ENCODE assay signal across 18 cellular contexts in genomic region chr6:108194503-108194902, GRCh38. TPM values are rescaled to one million over a fixed set of nuclear protein-coding genes. Genes with fewer than 3 reads are reported as not detected.
A peak's percentile ranks its signal among the peaks of the same experiment; 100 is the strongest.
DNase-seq lines count a peak whose midpoint lies in the region; TF ChIP-seq lines count a peak whose summit lies in the region.
"Had no signal": no experiment of that assay in that cellular context is flagged by ENCODE, and none has a peak within 500 bp of the region (broad histone marks: within the 10 kb centered on the region; RNA-seq: fewer than 3 reads in every experiment).

No MANE protein-coding gene starts in this region.

- H2AFZ ChIP-seq in neural progenitor cell (replicated peaks): peak overlapping the region; percentile 42

- H3F3A ChIP-seq in neural progenitor cell (ENCODE audit: low read depth): no peaks in the 10 kb centered on the region

- no peaks in the 10 kb centered on the region for H3K79me2 ChIP-seq in neural progenitor cell (ENCODE audit: low read depth)

- H3K36me3 Mint-ChIP-seq in neural progenitor cell: no peaks in the 10 kb centered on the region
- H3K36me3 Mint-ChIP-seq in activated naive CD8-positive, alpha-beta T cell treated with anti-CD3 and anti-CD28 coated beads for 36 hours: no peaks in the 10 kb centered on the region
- H3K36me3 Mint-ChIP-seq: CD4-positive, CD25-positive, alpha-beta regulatory T cell; CD8-positive, alpha-beta T cell had no signal

- H3K4me3 ChIP-seq in WERI-Rb-1 (ENCODE audit: low read depth, low read length): no peak overlapping the region
- H3K4me3 ChIP-seq in neural progenitor cell: no peak overlapping the region
- H3K4me3 ChIP-seq: HAP-1 had no signal

- DNase-seq in NCI-H82 (lab: John Stamatoyannopoulos, UW) (peak; percentile 29), NCI-H82 treated with DMSO at 0.1 percent for 48 hours (lab: John Stamatoyannopoulos, UW; ENCODE audit: unreplicated experiment) (no peak), WERI-Rb-1 (peak; percentile 55), neural progenitor cell (ENCODE audit: low spot score) (no peak), superior temporal gyrus (ENCODE audit: extremely low spot score) (no peak), mesenteric fat pad (ENCODE audit: low spot score) (no peak)
- no peak for DNase-seq in activated naive CD8-positive, alpha-beta T cell treated with anti-CD3 and anti-CD28 coated beads for 36 hours
- DNase-seq: Caco-2; CD4-positive, CD25-positive, alpha-beta regulatory T cell; CD8-positive, alpha-beta T cell; DMS153; DND-41; GOT3; HFFc6 had no signal

- peaks cover 3% of the 10 kb centered on the region for H3K4me1 Mint-ChIP-seq in neural progenitor cell
- no peaks in the 10 kb centered on the region for H3K4me1 Mint-ChIP-seq in activated naive CD8-positive, alpha-beta T cell treated with anti-CD3 and anti-CD28 coated beads for 36 hours
- H3K4me1 Mint-ChIP-seq: B cell; CD4-positive, CD25-positive, alpha-beta regulatory T cell had no signal

- H3K27ac Mint-ChIP-seq in neural progenitor cell: no peak overlapping the region
- no peak overlapping the region for H3K27ac Mint-ChIP-seq in activated naive CD8-positive, alpha-beta T cell treated with anti-CD3 and anti-CD28 coated beads for 36 hours
- H3K27ac Mint-ChIP-seq: B cell; CD4-positive, CD25-positive, alpha-beta regulatory T cell; CD8-positive, alpha-beta T cell; HFFc6 had no signal

- H3K27me3 ChIP-seq in WERI-Rb-1 (ENCODE audit: insufficient read depth, low read depth, severe bottlenecking) (no peaks in the 10 kb centered on the region), neural progenitor cell (peaks cover 4% of the 10 kb centered on the region)

- no peaks in the 10 kb centered on the region for H3K9me3 ChIP-seq in WERI-Rb-1 (ENCODE audit: severe bottlenecking)
- H3K9me3 ChIP-seq in neural progenitor cell (ENCODE audit: low read depth): no peaks in the 10 kb centered on the region
- H3K9me3 ChIP-seq: Caco-2, HAP-1 had no signal

- no peaks in the 10 kb centered on the region for H4K20me1 ChIP-seq in neural progenitor cell (ENCODE audit: low read depth)

- no peak overlapping the region for H3K27ac ChIP-seq in WERI-Rb-1
- H3K27ac ChIP-seq in neural progenitor cell: no peak overlapping the region
- H3K27ac ChIP-seq: 22Rv1, C4-2B had no signal

- no peak overlapping the region for H3K4me2 ChIP-seq in neural progenitor cell

- no peaks in the 10 kb centered on the region for H3K9me3 Mint-ChIP-seq in neural progenitor cell
- no peaks in the 10 kb centered on the region for H3K9me3 Mint-ChIP-seq in activated naive CD8-positive, alpha-beta T cell treated with anti-CD3 and anti-CD28 coated beads for 36 hours
- H3K9me3 Mint-ChIP-seq: CD8-positive, alpha-beta T cell; HFFc6 had no signal

- TF ChIP-seq CTCF in WERI-Rb-1 (IDR thresholded peaks at IDR 0.05; ENCODE audit: low read depth, low read length) (no peak), neural progenitor cell (IDR thresholded peaks at IDR 0.05) (no peak)

- no peak overlapping the region for H3K4me3 Mint-ChIP-seq in neural progenitor cell
- H3K4me3 Mint-ChIP-seq in activated naive CD8-positive, alpha-beta T cell treated with anti-CD3 and anti-CD28 coated beads for 36 hours: no peak overlapping the region
- H3K4me3 Mint-ChIP-seq: B cell; CD4-positive, CD25-positive, alpha-beta regulatory T cell; CD8-positive, alpha-beta T cell; HFFc6 had no signal

- no peaks in the 10 kb centered on the region for H3K36me3 ChIP-seq in WERI-Rb-1
- no peaks in the 10 kb centered on the region for H3K36me3 ChIP-seq in neural progenitor cell
- H3K36me3 ChIP-seq: HAP-1 had no signal

- no peak overlapping the region for H3K9ac ChIP-seq in neural progenitor cell

- no peaks in the 10 kb centered on the region for H3K4me1 ChIP-seq in neural progenitor cell
- H3K4me1 ChIP-seq: Caco-2, HAP-1 had no signal

- H3K27me3 Mint-ChIP-seq in neural progenitor cell (ENCODE audit: insufficient read depth, low read depth): peaks cover 4% of the 10 kb centered on the region
- peaks cover 17% of the 10 kb centered on the region for H3K27me3 Mint-ChIP-seq in activated naive CD8-positive, alpha-beta T cell treated with anti-CD3 and anti-CD28 coated beads for 36 hours

RNA-seq across cellular contexts. Expression of gene NR2E1, which starts 28.7 kb away (rescaled TPM):
- total RNA-seq in neural progenitor cell (ENCODE audit: low replicate concordance) (0.25 and 1.0 TPM in 2 replicates), mesenteric fat pad (not detected)
- not detected for total RNA-seq in activated naive CD8-positive, alpha-beta T cell treated with anti-CD3 and anti-CD28 coated beads for 36 hours
- total RNA-seq: B cell; CD4-positive, CD25-positive, alpha-beta regulatory T cell; CD8-positive, alpha-beta T cell; HFFc6 had no signal

Comparison
In these comparisons a context has a peak if more than half of its experiments do, and no peak if none do; other contexts are left out.
1. DNase-seq: peak in NCI-H82 (single experiment) and WERI-Rb-1 (single experiment); none in NCI-H82 treated with DMSO at 0.1 percent for 48 hours (single experiment), neural progenitor cell (single experiment), superior temporal gyrus (single experiment), mesenteric fat pad (single experiment) and activated naive CD8-positive, alpha-beta T cell treated with anti-CD3 and anti-CD28 coated beads for 36 hours (single experiment).